In the genomic region with DNA sequence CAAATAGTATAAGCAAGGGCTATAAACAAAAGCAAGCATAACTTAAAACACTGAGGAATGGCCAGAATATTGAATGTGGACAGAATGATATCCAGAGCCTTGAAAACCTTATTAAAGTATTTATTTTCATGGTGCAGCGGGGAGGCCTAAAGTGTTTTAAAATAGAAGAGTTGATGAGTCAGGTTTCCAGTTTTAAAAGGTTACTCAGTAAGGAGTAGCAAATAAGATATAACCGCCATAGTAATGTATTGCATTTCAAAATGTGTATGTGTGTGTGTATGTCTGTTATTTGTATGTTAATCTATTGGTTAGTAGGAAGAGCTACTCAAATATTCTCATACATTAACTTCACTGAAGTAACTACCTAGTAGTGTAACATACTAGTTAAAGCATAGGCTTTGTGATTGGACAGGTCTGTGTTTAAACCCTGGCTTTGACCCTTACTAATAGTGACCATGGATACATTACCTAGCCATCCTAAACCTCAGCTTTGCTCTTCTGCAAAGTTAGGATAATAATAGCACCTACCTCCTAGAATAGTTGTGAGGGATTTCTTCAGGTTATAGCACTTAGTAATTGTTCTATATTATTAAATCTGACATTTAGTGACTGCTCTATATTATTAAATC, we compare ENCODE assay signal across 18 cellular contexts.
"Had no signal": no experiment of that assay in that cellular context is flagged by ENCODE, and none has a peak within 500 bp of the region (broad histone marks: within the 10 kb centered on the region; RNA-seq: fewer than 3 reads in every experiment).

No MANE protein-coding gene starts in this region.

- H3K36me3 ChIP-seq: breast epithelium, ovary had no signal

- H3K4me3 ChIP-seq: breast epithelium, ovary, skin epidermis, stomach, suprapubic skin, tibial nerve had no signal

- H3K4me3 Mint-ChIP-seq: natural killer cell treated with Interleukin-12 subunit alpha and Interleukin-12 subunit beta and Interleukin-15 and Interleukin-18, amount 100 ng/mL, for 72 hours; stimulated activated effector memory CD8-positive, alpha-beta T cell treated with anti-CD3 and anti-CD28 coated beads, Interleukin-12 subunit alpha, Interleukin-12 subunit beta, amount 100 ng/mL, for 72 hours had no signal

- H3K4me1 Mint-ChIP-seq: stimulated activated effector memory CD8-positive, alpha-beta T cell treated with anti-CD3 and anti-CD28 coated beads, Interleukin-12 subunit alpha, Interleukin-12 subunit beta, amount 100 ng/mL, for 72 hours had no signal

- H3K27me3 ChIP-seq: breast epithelium, neutrophil, ovary, stomach, suprapubic skin, tibial nerve had no signal

- H3K27ac Mint-ChIP-seq: natural killer cell treated with Interleukin-12 subunit alpha and Interleukin-12 subunit beta and Interleukin-15 and Interleukin-18, amount 100 ng/mL, for 72 hours; stimulated activated effector memory CD8-positive, alpha-beta T cell treated with anti-CD3 and anti-CD28 coated beads, Interleukin-12 subunit alpha, Interleukin-12 subunit beta, amount 100 ng/mL, for 72 hours had no signal

- H3K9me3 ChIP-seq: breast epithelium, neutrophil, ovary, stomach, suprapubic skin, tibial nerve had no signal

- H3K27me3 Mint-ChIP-seq: natural killer cell treated with Interleukin-12 subunit alpha and Interleukin-12 subunit beta and Interleukin-15 and Interleukin-18, amount 100 ng/mL, for 72 hours had no signal

- DNase-seq: activated gamma-delta T cell treated with Interleukin-2 at 50 U/mL for 16 hours; activated T-cell treated with anti-CD3 and anti-CD28 coated beads, Interleukin-2, amount 50 U/mL, for 1 hour; kidney; ovary; right cardiac atrium; stimulated activated CD4-positive, alpha-beta T cell treated with anti-CD3 and anti-CD28 coated beads, Interleukin-2, amount 100 ng/mL, for 24 hours; stomach; T-helper 9 cell had no signal

- H3K4me1 ChIP-seq: breast epithelium, stomach, suprapubic skin, tibial nerve had no signal

- ATAC-seq: activated naive CD4-positive, alpha-beta T cell treated with anti-CD3 and anti-CD28 coated beads, Interleukin-2, amount 50 U/mL, for 72 hours; left lobe of liver; natural killer cell treated with Interleukin-12 subunit alpha and Interleukin-12 subunit beta and Interleukin-15 and Interleukin-18, amount 100 ng/mL, for 72 hours; right cardiac atrium; stimulated activated effector memory CD8-positive, alpha-beta T cell treated with anti-CD3 and anti-CD28 coated beads, Interleukin-12 subunit alpha, Interleukin-12 subunit beta, amount 100 ng/mL, for 72 hours had no signal

- H3K9me3 Mint-ChIP-seq: activated naive CD4-positive, alpha-beta T cell treated with anti-CD3 and anti-CD28 coated beads, Interleukin-2, amount 50 U/mL, for 72 hours; natural killer cell treated with Interleukin-12 subunit alpha and Interleukin-12 subunit beta and Interleukin-15 and Interleukin-18, amount 100 ng/mL, for 72 hours; stimulated activated effector memory CD8-positive, alpha-beta T cell treated with anti-CD3 and anti-CD28 coated beads, Interleukin-12 subunit alpha, Interleukin-12 subunit beta, amount 100 ng/mL, for 72 hours had no signal

- FAIRE-seq: astrocyte, kidney had no signal
